In genomic region chr20:42191140-42191860, GRCh38 we compare ENCODE assay signal across 13 cellular contexts.
A peak's percentile ranks its signal among the peaks of the same experiment; 100 is the strongest.
DNase-seq lines count a peak whose midpoint lies in the region; ATAC-seq, FAIRE-seq and TF ChIP-seq lines count a peak whose summit lies in the region.
"Had no signal": no experiment of that assay in that cellular context is flagged by ENCODE, and none has a peak within 500 bp of the region (broad histone marks: within the 10 kb centered on the region; RNA-seq: fewer than 3 reads in every experiment).

No MANE protein-coding gene starts in this region.

- intact Hi-C loops in left ventricle myocardium inferior (cut with micrococcal nuclease) (no loop called here), heart left ventricle (cut with DNase I) (loop anchor here in 2 of 10 donors (10.0 kb wide), 2 partner anchors 344 to 994 kb away; partner anchors contain the start of gene PTPRT (in 2 of the 2))
- intact Hi-C loops in activated CD4-positive, alpha-beta memory T cell treated with anti-CD3 and anti-CD28 coated beads for 36 hours (cut with micrococcal nuclease): no loop called here

- peaks cover 0 to 1% of the 10 kb centered on the region in 2 donors for H3K36me3 Mint-ChIP-seq in stimulated activated naive B cell treated with anti-CD40 and anti-IgM and Interleukin-4, amounts not matched to agents 10 μg/mL and 1 μg/mL and 100 μg/mL, for 72 hours
- H3K36me3 Mint-ChIP-seq in activated CD4-positive, alpha-beta memory T cell treated with anti-CD3 and anti-CD28 coated beads for 36 hours: no peaks in the 10 kb centered on the region
- H3K36me3 Mint-ChIP-seq: activated naive CD4-positive, alpha-beta T cell treated with anti-CD3 and anti-CD28 coated beads, Interleukin-2, amount 50 U/mL, for 24 hours had no signal

- H4K8ac ChIP-seq in H1 (ENCODE audit: extremely low read depth, insufficient read depth, low read length): no peak overlapping the region

- no peak overlapping the region for H2BK120ac ChIP-seq in H1 (replicated peaks; ENCODE audit: low read depth, low read length)

- H2BK20ac ChIP-seq in H1 (ENCODE audit: low read length): no peak overlapping the region

- H3K79me2 ChIP-seq in H1 (ENCODE audit: control insufficient read depth in 1 of 2, insufficient read depth in 2 of 2, low read length in 2 of 2): no peaks in the 10 kb centered on the region

- no peak overlapping the region for H3K18ac ChIP-seq in H1 (ENCODE audit: extremely low read depth, low read length)

- H4K5ac ChIP-seq in H1 (ENCODE audit: insufficient read length, low read depth, low read length): no peak overlapping the region

- H3K27me3 Mint-ChIP-seq in stimulated activated naive B cell treated with anti-CD40 and anti-IgM and Interleukin-4, amounts not matched to agents 10 μg/mL and 1 μg/mL and 100 μg/mL, for 72 hours: no peaks in the 10 kb centered on the region
- no peaks in the 10 kb centered on the region for H3K27me3 Mint-ChIP-seq in activated CD4-positive, alpha-beta memory T cell treated with anti-CD3 and anti-CD28 coated beads for 36 hours
- H3K27me3 Mint-ChIP-seq: activated CD4-positive, alpha-beta T cell treated with anti-CD3 and anti-CD28 coated beads, Interleukin-2, amount 10 ng/mL, durations not matched to agents 24 days and 14 days; activated naive CD4-positive, alpha-beta T cell treated with anti-CD3 and anti-CD28 coated beads, Interleukin-2, amount 50 U/mL, for 24 hours had no signal

- H3K27me3 ChIP-seq in left ventricle myocardium inferior (ENCODE audit: low read depth) (no peaks in the 10 kb centered on the region), heart left ventricle (no peaks in the 10 kb centered on the region), H1 (replicated peaks in 1 of 4; ENCODE audit: control insufficient read depth in 3 of 4, extremely low read depth in 1 of 4, insufficient read depth in 3 of 4, low read length in 3 of 4) (peaks cover 0 to 2% (median 0%) of the 10 kb centered on the region in 4 experiments; a peak in 4 of 7 replicates)

- no peaks in the 10 kb centered on the region for H3K36me3 ChIP-seq in left ventricle myocardium inferior
- no peaks in the 10 kb centered on the region for H3K36me3 ChIP-seq in heart left ventricle
- no peaks in the 10 kb centered on the region for H3K36me3 ChIP-seq in H1 (ENCODE audit: control insufficient read depth in 2 of 4, insufficient read depth in 4 of 4, low read length in 3 of 4)

- no peaks in the 10 kb centered on the region; the same call in 1 of the 2 replicates for H3K23me2 ChIP-seq in H1 (ENCODE audit: low read depth, low read length)

- H3K79me1 ChIP-seq in H1 (ENCODE audit: low read depth, low read length): no peaks in the 10 kb centered on the region

- DNase-seq in left ventricle myocardium inferior (no peak), heart left ventricle (no peak), NCI-H526 (lab: John Stamatoyannopoulos, UW) (peak; percentile 28 to 55), H1 (ENCODE audit: low read depth in 1 of 2, low spot score in 2 of 2) (no peak), inferior parietal cortex (ENCODE audit: extremely low spot score) (no peak)
- no peak for DNase-seq in stimulated activated naive B cell treated with anti-CD40 and anti-IgM and Interleukin-4, amounts not matched to agents 10 μg/mL and 1 μg/mL and 100 μg/mL, for 72 hours
- DNase-seq in activated CD4-positive, alpha-beta memory T cell treated with anti-CD3 and anti-CD28 coated beads for 36 hours: no peak
- DNase-seq: ACHN; activated CD4-positive, alpha-beta T cell treated with anti-CD3 and anti-CD28 coated beads, Interleukin-2, amount 10 ng/mL, durations not matched to agents 24 days and 14 days; GF-D8 had no signal

- H3K9me3 Mint-ChIP-seq in stimulated activated naive B cell treated with anti-CD40 and anti-IgM and Interleukin-4, amounts not matched to agents 10 μg/mL and 1 μg/mL and 100 μg/mL, for 72 hours: peaks cover 0 to 9% of the 10 kb centered on the region in 2 donors
- peaks cover 8% of the 10 kb centered on the region for H3K9me3 Mint-ChIP-seq in activated CD4-positive, alpha-beta memory T cell treated with anti-CD3 and anti-CD28 coated beads for 36 hours

- POLR2A ChIA-PET in H1 (lab: Charles Lee; ENCODE audit: partially characterized antibody): no interaction called here
- POLR2A ChIA-PET in activated CD4-positive, alpha-beta memory T cell treated with anti-CD3 and anti-CD28 coated beads for 36 hours (lab: Charles Lee): no interaction called here

- H3K4me3 ChIP-seq in left ventricle myocardium inferior (no peak overlapping the region), heart left ventricle (no peak overlapping the region), H1 (ENCODE audit: extremely low read depth in 1 of 4, insufficient read depth in 2 of 4, low read depth in 3 of 4, low read length in 4 of 4) (no peak overlapping the region)

- no peak for TF ChIP-seq EP300 in H1 (IDR thresholded peaks at IDR 0.05; ENCODE audit: borderline replicate concordance in 1 of 2, low read depth in 2 of 2, low read length in 2 of 2)

- no peak overlapping the region for H3K4me2 ChIP-seq in H1 (ENCODE audit: insufficient read depth in 1 of 2, low read depth in 2 of 2, low read length in 2 of 2)

- H4K91ac ChIP-seq in H1 (replicated peaks; ENCODE audit: insufficient read length, low read length): no peak overlapping the region

- CTCF ChIA-PET in H1 (lab: Charles Lee; ENCODE audit: partially characterized antibody): interaction anchor here (0.5 to 2.4 kb wide), 8 partner anchors 13 to 1002 kb away, joined by 3 to 6 read pairs (median 3); no protein-coding TSS in a partner anchor
- CTCF ChIA-PET in activated CD4-positive, alpha-beta memory T cell treated with anti-CD3 and anti-CD28 coated beads for 36 hours (lab: Charles Lee): no interaction called here

- no peak overlapping the region for H3K4ac ChIP-seq in H1 (replicated peaks; ENCODE audit: insufficient read length, low read depth, low read length)

- WGBS in heart left ventricle, 4 donors: 55 to 61% (median 61%) methylated on average over 4 of the region's 4 CpGs
- WGBS in H1 (ENCODE audit: extremely low coverage in 1 of 2, insufficient coverage in 1 of 2, insufficient read length in 1 of 2, insufficient replicate concordance in 2 of 2, low coverage in 1 of 2, low lambda C conversion rate in 2 of 2, missing lambda C conversion rate in 1 of 2), 2 experiments: 77% methylated on average over 4 of the region's 4 CpGs; no CpG with 5 or more reads in 1 of the 2 experiments

- no peaks in the 10 kb centered on the region for H3K4me1 Mint-ChIP-seq in stimulated activated naive B cell treated with anti-CD40 and anti-IgM and Interleukin-4, amounts not matched to agents 10 μg/mL and 1 μg/mL and 100 μg/mL, for 72 hours
- no peaks in the 10 kb centered on the region for H3K4me1 Mint-ChIP-seq in activated CD4-positive, alpha-beta memory T cell treated with anti-CD3 and anti-CD28 coated beads for 36 hours (ENCODE audit: low read depth)
- H3K4me1 Mint-ChIP-seq: activated CD4-positive, alpha-beta T cell treated with anti-CD3 and anti-CD28 coated beads, Interleukin-2, amount 10 ng/mL, durations not matched to agents 24 days and 14 days; activated naive CD4-positive, alpha-beta T cell treated with anti-CD3 and anti-CD28 coated beads, Interleukin-2, amount 50 U/mL, for 24 hours had no signal

- no peak overlapping the region for H2AFZ ChIP-seq in H1 (ENCODE audit: low read length)

- TF ChIP-seq RAD21 in H1 (IDR thresholded peaks at IDR 0.05 in 1 of 2, conservative IDR thresholded peaks at IDR 0.05 in 1 of 2; ENCODE audit: low read depth in 2 of 2, low read length in 2 of 2): peak; percentile 71 to 76

- H3K27ac ChIP-seq in left ventricle myocardium inferior (replicated peaks) (no peak overlapping the region), heart left ventricle (no peak overlapping the region), H1 (ENCODE audit: low read depth, low read length) (no peak overlapping the region)

- no peak overlapping the region for H3K23ac ChIP-seq in H1 (ENCODE audit: insufficient read length)

- H3K27ac Mint-ChIP-seq in stimulated activated naive B cell treated with anti-CD40 and anti-IgM and Interleukin-4, amounts not matched to agents 10 μg/mL and 1 μg/mL and 100 μg/mL, for 72 hours: no peak overlapping the region
- H3K27ac Mint-ChIP-seq in activated CD4-positive, alpha-beta memory T cell treated with anti-CD3 and anti-CD28 coated beads for 36 hours: no peak overlapping the region
- H3K27ac Mint-ChIP-seq: activated CD4-positive, alpha-beta T cell treated with anti-CD3 and anti-CD28 coated beads, Interleukin-2, amount 10 ng/mL, durations not matched to agents 24 days and 14 days; activated naive CD4-positive, alpha-beta T cell treated with anti-CD3 and anti-CD28 coated beads, Interleukin-2, amount 50 U/mL, for 24 hours had no signal

- H3K9me3 ChIP-seq in left ventricle myocardium inferior (replicated peaks): no peaks in the 10 kb centered on the region
- no peaks in the 10 kb centered on the region for H3K9me3 ChIP-seq in heart left ventricle
- H3K9me3 ChIP-seq in H1 (ENCODE audit: insufficient read depth in 2 of 2, low read depth in 1 of 2, low read length in 1 of 2): no peaks in the 10 kb centered on the region

- no peak for FAIRE-seq in H1 (lab: Jason Lieb, UNC)
- FAIRE-seq: colon had no signal

- TF ChIP-seq POLR2A in heart left ventricle (IDR thresholded peaks at IDR 0.05): no peak
- TF ChIP-seq POLR2A in H1 (IDR thresholded peaks at IDR 0.05; ENCODE audit: control extremely low read depth in 1 of 2, low read depth in 2 of 2, low read length in 2 of 2): no peak

- no peak overlapping the region for H3K9ac ChIP-seq in H1 (replicated peaks in 1 of 4; ENCODE audit: extremely low read depth in 1 of 4, low read depth in 3 of 4, low read length in 3 of 4)

- peak; percentile 12 for TF ChIP-seq CTCF in left ventricle myocardium inferior (IDR thresholded peaks at IDR 0.05; ENCODE audit: borderline replicate concordance)
- peak in 2 of 12 donors; percentile 8 to 23 for TF ChIP-seq CTCF in heart left ventricle (IDR thresholded peaks at IDR 0.05)
- TF ChIP-seq CTCF in H1 (IDR thresholded peaks at IDR 0.05; ENCODE audit: control extremely low read depth in 1 of 3, insufficient read depth in 1 of 3, low read depth in 1 of 3, low read length in 3 of 3): peak; percentile 18 to 52 (median 37); a peak in 3 of 4 replicates

- no peak for ATAC-seq in heart left ventricle
- peak; percentile 56 to 59 for ATAC-seq in stimulated activated naive B cell treated with anti-CD40 and anti-IgM and Interleukin-4, amounts not matched to agents 10 μg/mL and 1 μg/mL and 100 μg/mL, for 72 hours (replicated peaks)
- ATAC-seq in GM18520 (IDR thresholded peaks at IDR 0.05; ENCODE audit: unreplicated experiment): no peak

- no peak overlapping the region for H3K4me3 Mint-ChIP-seq in stimulated activated naive B cell treated with anti-CD40 and anti-IgM and Interleukin-4, amounts not matched to agents 10 μg/mL and 1 μg/mL and 100 μg/mL, for 72 hours
- H3K4me3 Mint-ChIP-seq in activated CD4-positive, alpha-beta memory T cell treated with anti-CD3 and anti-CD28 coated beads for 36 hours: no peak overlapping the region
- H3K4me3 Mint-ChIP-seq: activated CD4-positive, alpha-beta T cell treated with anti-CD3 and anti-CD28 coated beads, Interleukin-2, amount 10 ng/mL, durations not matched to agents 24 days and 14 days; activated naive CD4-positive, alpha-beta T cell treated with anti-CD3 and anti-CD28 coated beads, Interleukin-2, amount 50 U/mL, for 24 hours had no signal

- no peak overlapping the region for H3K14ac ChIP-seq in H1 (ENCODE audit: insufficient read length)

- no peak overlapping the region for H2AK5ac ChIP-seq in H1 (ENCODE audit: low read depth, low read length)

- H4K20me1 ChIP-seq in H1 (replicated peaks in 1 of 2; ENCODE audit: control insufficient read depth in 1 of 2, insufficient read depth in 2 of 2, low read length in 2 of 2): no peaks in the 10 kb centered on the region

- no peak overlapping the region for H3K56ac ChIP-seq in H1 (replicated peaks; ENCODE audit: insufficient read length, low read depth, low read length)

- no peak overlapping the region for H2BK15ac ChIP-seq in H1 (ENCODE audit: low read length)

- no peak overlapping the region for H2BK5ac ChIP-seq in H1 (ENCODE audit: low read depth, low read length)

- H3K4me1 ChIP-seq in left ventricle myocardium inferior: no peaks in the 10 kb centered on the region
- H3K4me1 ChIP-seq in heart left ventricle: no peaks in the 10 kb centered on the region
- 0 out of 7 replicates have a peak, but pooled peaks cover 0 to 2% (median 0%) of the 10 kb centered on the region in 4 experiments for H3K4me1 ChIP-seq in H1 (replicated peaks in 1 of 4; ENCODE audit: control insufficient read depth in 3 of 4, insufficient read depth in 4 of 4, low read length in 3 of 4)

- H2BK12ac ChIP-seq in H1 (ENCODE audit: low read depth, low read length): no peak overlapping the region

Comparison
In these comparisons a context has a peak if more than half of its experiments do, and no peak if none do; other contexts are left out.
1. DNase-seq: peak in NCI-H526 (2 of 2); none in left ventricle myocardium inferior (single experiment), heart left ventricle (0 of 5), H1 (0 of 2), stimulated activated naive B cell treated with anti-CD40 and anti-IgM and Interleukin-4, amounts not matched to agents 10 μg/mL and 1 μg/mL and 100 μg/mL, for 72 hours (single experiment), activated CD4-positive, alpha-beta memory T cell treated with anti-CD3 and anti-CD28 coated beads for 36 hours (single experiment) and inferior parietal cortex (single experiment).
2. ATAC-seq: peak in stimulated activated naive B cell treated with anti-CD40 and anti-IgM and Interleukin-4, amounts not matched to agents 10 μg/mL and 1 μg/mL and 100 μg/mL, for 72 hours (2 of 2); none in heart left ventricle (0 of 4) and GM18520 (single experiment).